1 cellular context compared by ENCODE assay signal in the genomic region with DNA sequence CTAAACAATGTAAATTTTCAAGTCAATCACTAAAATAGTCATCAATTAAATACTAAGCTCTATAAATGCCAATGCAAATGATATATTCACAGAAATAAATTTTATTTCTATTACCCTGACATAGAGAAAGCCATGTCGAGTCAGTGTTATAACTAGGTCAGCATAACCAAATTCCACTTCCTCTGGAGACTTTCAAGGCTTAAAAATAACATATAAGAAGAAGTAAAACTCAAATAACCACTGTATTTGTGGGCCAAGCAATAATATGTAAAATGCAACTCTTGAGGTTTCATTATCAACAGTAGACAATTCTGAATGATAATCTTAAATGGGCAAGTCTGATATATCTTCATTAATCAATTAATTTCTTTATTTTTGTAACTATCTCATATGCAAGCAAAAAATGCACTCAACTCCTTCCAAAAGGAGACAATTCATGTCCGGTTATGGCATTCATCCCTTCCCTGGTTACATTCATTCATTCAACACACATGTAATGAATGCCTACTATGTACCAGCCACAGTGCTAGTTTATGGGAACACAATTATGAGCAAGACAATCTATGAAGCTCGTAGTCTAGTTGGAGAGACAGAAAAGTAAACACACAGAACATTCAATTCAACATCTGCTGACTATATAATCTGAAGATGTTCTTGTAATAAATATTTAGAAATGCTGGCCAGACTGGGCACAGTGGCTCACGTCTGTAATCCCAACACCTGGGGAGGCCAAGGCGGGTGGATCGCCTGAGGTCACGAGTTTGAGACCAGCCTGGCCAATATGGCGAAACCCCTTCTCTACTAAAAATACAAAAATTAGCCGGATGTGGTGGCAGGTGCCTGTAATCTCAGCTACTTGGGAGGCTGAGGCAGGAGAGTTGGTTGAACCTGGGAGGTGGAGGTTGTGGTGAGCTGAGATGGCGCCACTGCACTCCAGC.
TF ChIP-seq lines count a peak whose summit lies in the region.

No MANE protein-coding gene starts in this region.

TF ChIP-seq in SK-N-SH, 30 proteins besides CTCF, POLR2A, EP300 and RAD21 (continued from another document):
- no peak for TF ChIP-seq RFX5 (IDR thresholded peaks at IDR 0.05; ENCODE audit: low read length)
- TF ChIP-seq, protein P1, sequence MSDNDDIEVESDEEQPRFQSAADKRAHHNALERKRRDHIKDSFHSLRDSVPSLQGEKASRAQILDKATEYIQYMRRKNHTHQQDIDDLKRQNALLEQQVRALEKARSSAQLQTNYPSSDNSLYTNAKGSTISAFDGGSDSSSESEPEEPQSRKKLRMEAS (IDR thresholded peaks at IDR 0.05; ENCODE audit: low read depth) = no peak
- no peak for TF ChIP-seq SMC3 (IDR thresholded peaks at IDR 0.05; ENCODE audit: low read depth, low read length)
- no peak for TF ChIP-seq YY1 (IDR thresholded peaks at IDR 0.05; ENCODE audit: low read depth)
- no peak for TF ChIP-seq CHD2 (IDR thresholded peaks at IDR 0.05; ENCODE audit: low read length, partially characterized antibody)
- TF ChIP-seq, protein P2, sequence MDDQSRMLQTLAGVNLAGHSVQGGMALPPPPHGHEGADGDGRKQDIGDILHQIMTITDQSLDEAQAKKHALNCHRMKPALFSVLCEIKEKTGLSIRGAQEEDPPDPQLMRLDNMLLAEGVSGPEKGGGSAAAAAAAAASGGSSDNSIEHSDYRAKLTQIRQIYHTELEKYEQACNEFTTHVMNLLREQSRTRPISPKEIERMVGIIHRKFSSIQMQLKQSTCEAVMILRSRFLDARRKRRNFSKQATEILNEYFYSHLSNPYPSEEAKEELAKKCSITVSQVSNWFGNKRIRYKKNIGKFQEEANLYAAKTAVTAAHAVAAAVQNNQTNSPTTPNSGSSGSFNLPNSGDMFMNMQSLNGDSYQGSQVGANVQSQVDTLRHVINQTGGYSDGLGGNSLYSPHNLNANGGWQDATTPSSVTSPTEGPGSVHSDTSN (IDR thresholded peaks at IDR 0.05) = no peak
